14 cellular contexts compared by ENCODE assay signal in genomic region chr2:216773072-216773471, GRCh38.
A peak's percentile ranks its signal among the peaks of the same experiment; 100 is the strongest.
DNase-seq lines count a peak whose midpoint lies in the region; TF ChIP-seq lines count a peak whose summit lies in the region.
"Had no signal": no experiment of that assay in that cellular context is flagged by ENCODE, and none has a peak within 500 bp of the region (broad histone marks: within the 10 kb centered on the region; RNA-seq: fewer than 3 reads in every experiment).

No MANE protein-coding gene starts in this region.

- WGBS in trophoblast cell (ENCODE audit: extremely low coverage, insufficient coverage, insufficient read length) = no CpG with 5 or more reads among the region's 8 CpGs

- H3K18ac ChIP-seq in trophoblast cell (ENCODE audit: low read length) = peak overlapping the region; percentile 96

- no peak overlapping the region for H2AFZ ChIP-seq in trophoblast cell (ENCODE audit: insufficient read depth, low read length, poor library complexity)

- H3K4ac ChIP-seq in trophoblast cell (ENCODE audit: low read depth, low read length) = peak overlapping the region; percentile 13

- H3K4me1 ChIP-seq in trophoblast cell (ENCODE audit: control insufficient read depth in 1 of 2, insufficient read depth in 2 of 2, low read length in 2 of 2) (peaks cover 21 to 32% of the 10 kb centered on the region in 2 experiments), Caco-2 (no peaks in the 10 kb centered on the region)
- no peaks in the 10 kb centered on the region for H3K4me1 ChIP-seq in effector memory CD4-positive, alpha-beta T cell (ENCODE audit: control insufficient read depth, insufficient read depth, low read length, poor library complexity, severe bottlenecking)

- peaks cover 40% of the 10 kb centered on the region for H3K79me1 ChIP-seq in trophoblast cell (ENCODE audit: low read length)

- peak overlapping the region; percentile 98 for H4K91ac ChIP-seq in trophoblast cell (ENCODE audit: low read depth, low read length)

- no peak for TF ChIP-seq CTCF in Caco-2 (IDR thresholded peaks at IDR 0.05; ENCODE audit: insufficient read depth in 1 of 2, low read depth in 1 of 2, low read length in 1 of 2, severe bottlenecking in 1 of 2, unreplicated experiment in 1 of 2)

- H3K9ac ChIP-seq in trophoblast cell (ENCODE audit: low read length) = no peak overlapping the region

- peak overlapping the region; percentile 76 for H2BK12ac ChIP-seq in trophoblast cell (ENCODE audit: low read length)

- no peaks in the 10 kb centered on the region for H3K36me3 Mint-ChIP-seq in Caco-2 (ENCODE audit: insufficient read depth, unreplicated experiment)
- H3K36me3 Mint-ChIP-seq: immature natural killer cell, memory B cell had no signal

- H3K27ac Mint-ChIP-seq in Caco-2 (ENCODE audit: unreplicated experiment) = no peak overlapping the region
- H3K27ac Mint-ChIP-seq: immature natural killer cell, memory B cell, T-helper 17 cell had no signal

- H3K23ac ChIP-seq in trophoblast cell (ENCODE audit: low read length) = no peak overlapping the region

- DNase-seq in COLO668 (lab: John Stamatoyannopoulos, UW; ENCODE audit: unreplicated experiment) = peak; percentile 67
- DNase-seq in NCI-H345 treated with DMSO at 0.1 percent for 48 hours (lab: John Stamatoyannopoulos, UW; ENCODE audit: unreplicated experiment) = peak; percentile 51
- DNase-seq in cerebellar cortex (ENCODE audit: low spot score) = peak; percentile 17
- no peak for DNase-seq in trophoblast cell
- DNase-seq in stimulated activated CD4-positive, alpha-beta T cell treated with anti-CD3 and anti-CD28 coated beads, Interleukin-4, amount 100 ng/mL, for 24 hours = no peak
- DNase-seq in effector memory CD4-positive, alpha-beta T cell = no peak
- DNase-seq in HT-29 (ENCODE audit: low spot score) = no peak
- DNase-seq in Caco-2 = no peak
- DNase-seq: immature natural killer cell; retina; stimulated activated CD4-positive, alpha-beta T cell treated with anti-CD3 and anti-CD28 coated beads, Interleukin-1b, Interleukin-23, amount 100 ng/mL, for 48 hours; T-helper 17 cell had no signal

- H3K4me2 ChIP-seq in trophoblast cell (ENCODE audit: low read length) = no peak overlapping the region

- BruUV-seq in Caco-2 (replicated peaks; lab: Mats Ljungman, UMichigan) = no TSS peak

- H3K27me3 Mint-ChIP-seq in Caco-2 (ENCODE audit: insufficient read depth, unreplicated experiment) = peaks cover 12% of the 10 kb centered on the region

- H3K14ac ChIP-seq in trophoblast cell (ENCODE audit: low read length) = peak overlapping the region; percentile 58

- H3K27me3 ChIP-seq in trophoblast cell (ENCODE audit: insufficient read depth, low read length) (no peaks in the 10 kb centered on the region), Caco-2 (replicated peaks; ENCODE audit: control insufficient read depth, insufficient read depth, low read length) (no peaks in the 10 kb centered on the region; the same call in 1 of the 2 replicates)
- H3K27me3 ChIP-seq in effector memory CD4-positive, alpha-beta T cell (replicated peaks; ENCODE audit: control insufficient read depth, insufficient read depth, low read length, poor library complexity, severe bottlenecking) = no peaks in the 10 kb centered on the region

- peak overlapping the region; percentile 93 for H2BK5ac ChIP-seq in trophoblast cell (ENCODE audit: low read depth, low read length, poor library complexity)

- peak overlapping the region; percentile 59 for H4K8ac ChIP-seq in trophoblast cell (ENCODE audit: low read depth, low read length)

- no peak overlapping the region for H3K4me3 ChIP-seq in trophoblast cell (ENCODE audit: low read depth, low read length)
- H3K4me3 ChIP-seq in effector memory CD4-positive, alpha-beta T cell (ENCODE audit: insufficient read depth, low read depth, low read length, poor library complexity, severe bottlenecking) = no peak overlapping the region
- H3K4me3 ChIP-seq in Caco-2 (ENCODE audit: low read depth, low read length) = no peak overlapping the region

- H2BK120ac ChIP-seq in trophoblast cell (ENCODE audit: insufficient read depth, low read length, poor library complexity) = peak overlapping the region; percentile 92

- H3K36me3 ChIP-seq in trophoblast cell (ENCODE audit: control insufficient read depth in 1 of 2, insufficient read depth in 2 of 2, low read length in 2 of 2) (no peaks in the 10 kb centered on the region), Caco-2 (ENCODE audit: control insufficient read depth, insufficient read depth, low read length) (no peaks in the 10 kb centered on the region)
- no peaks in the 10 kb centered on the region for H3K36me3 ChIP-seq in effector memory CD4-positive, alpha-beta T cell (ENCODE audit: control insufficient read depth, insufficient read depth, low read length)

- intact Hi-C loops in Caco-2 (cut with micrococcal nuclease; ENCODE audit: unreplicated experiment) = loop anchor here (10.0 kb wide), 2 partner anchors 82 to 122 kb away; no protein-coding TSS in a partner anchor

- CTCF ChIA-PET in Caco-2 (lab: Charles Lee) = interaction anchor here (0.7 kb wide), 1 partner anchor 71 kb away, joined by 3 read pairs; no protein-coding TSS in a partner anchor

- no peaks in the 10 kb centered on the region for H3K9me3 ChIP-seq in trophoblast cell (ENCODE audit: insufficient read depth, low read depth, low read length)
- no peaks in the 10 kb centered on the region for H3K9me3 ChIP-seq in effector memory CD4-positive, alpha-beta T cell (ENCODE audit: control insufficient read depth, low read length)
- H3K9me3 ChIP-seq in Caco-2 = no peaks in the 10 kb centered on the region

- H3K9me3 Mint-ChIP-seq in Caco-2 (ENCODE audit: unreplicated experiment) = peaks cover 9% of the 10 kb centered on the region
- H3K9me3 Mint-ChIP-seq: immature natural killer cell had no signal

- H2AK5ac ChIP-seq in trophoblast cell (ENCODE audit: low read length) = peak overlapping the region; percentile 98

- H4K12ac ChIP-seq in trophoblast cell (ENCODE audit: low read depth, low read length) = no peak overlapping the region

- no peak overlapping the region for H3K4me3 Mint-ChIP-seq in Caco-2 (ENCODE audit: unreplicated experiment)
- H3K4me3 Mint-ChIP-seq: immature natural killer cell, memory B cell, T-helper 17 cell had no signal

- H3K27ac ChIP-seq in trophoblast cell (ENCODE audit: low read depth, low read length) = peak overlapping the region; percentile 99
- no peak overlapping the region for H3K27ac ChIP-seq in effector memory CD4-positive, alpha-beta T cell (ENCODE audit: insufficient read depth, low read length, poor library complexity, severe bottlenecking)
- H3K27ac ChIP-seq: epithelial cell of prostate had no signal

- H3K79me2 ChIP-seq in trophoblast cell (ENCODE audit: control insufficient read depth, insufficient read depth, low read length, poor library complexity) = peaks cover 4% of the 10 kb centered on the region

- POLR2A ChIA-PET in Caco-2 (lab: Charles Lee) = no interaction called here

- no peaks in the 10 kb centered on the region for H3K4me1 Mint-ChIP-seq in Caco-2 (ENCODE audit: low read depth, unreplicated experiment)
- H3K4me1 Mint-ChIP-seq: immature natural killer cell, memory B cell had no signal

Comparison
In these comparisons a context has a peak if more than half of its experiments do, and no peak if none do; other contexts are left out.
1. DNase-seq: peak in COLO668 (single experiment), NCI-H345 treated with DMSO at 0.1 percent for 48 hours (single experiment) and cerebellar cortex (single experiment); none in trophoblast cell (0 of 2), stimulated activated CD4-positive, alpha-beta T cell treated with anti-CD3 and anti-CD28 coated beads, Interleukin-4, amount 100 ng/mL, for 24 hours (single experiment), effector memory CD4-positive, alpha-beta T cell (0 of 3), HT-29 (single experiment) and Caco-2 (0 of 2).